In the genomic region with DNA sequence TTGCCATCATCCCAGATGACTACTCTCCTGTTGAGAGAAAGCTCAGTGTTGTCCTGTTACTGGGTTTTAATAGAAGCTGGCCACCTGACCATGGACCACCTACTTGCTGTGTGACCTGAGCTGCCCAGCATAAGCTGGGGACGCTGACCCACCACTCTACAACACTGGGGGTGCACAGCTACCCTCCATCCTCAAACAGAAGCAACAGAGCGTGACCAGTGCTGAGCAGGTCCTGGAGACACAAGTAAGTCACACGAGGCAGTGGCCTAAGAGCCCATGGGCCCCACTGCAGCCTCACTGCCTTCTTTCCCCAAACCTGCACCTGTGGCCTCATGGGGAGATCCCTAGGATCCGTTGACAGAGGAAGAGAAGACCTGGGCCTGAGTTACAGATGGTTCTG, we compare ENCODE assay signal across 21 cellular contexts.
"Had no signal": no experiment of that assay in that cellular context is flagged by ENCODE, and none has a peak within 500 bp of the region (broad histone marks: within the 10 kb centered on the region; RNA-seq: fewer than 3 reads in every experiment).

No MANE protein-coding gene starts in this region.

- H3K27ac ChIP-seq: breast epithelium, SK-N-MC, VCaP had no signal

- H3K27ac Mint-ChIP-seq: activated CD8-positive, alpha-beta T cell treated with anti-CD3 and anti-CD28 coated beads for 36 hours; activated T-cell treated with anti-CD3 and anti-CD28 coated beads, Interleukin-2, amount 50 U/mL, for 72 hours; activated T-helper 2 cell treated with anti-CD3 and anti-CD28 coated beads, Interferon-gamma antibody, Interleukin-2, Interleukin-4, amounts not matched to agents 10 μg/mL and 5 μg/mL and 100 μg/mL, durations not matched to agents 14 hours and 24 hours and 36 hours had no signal

- H3K9me3 Mint-ChIP-seq: activated T-cell treated with anti-CD3 and anti-CD28 coated beads, Interleukin-2, amount 50 U/mL, for 72 hours had no signal

- ATAC-seq: activated CD8-positive, alpha-beta T cell treated with anti-CD3 and anti-CD28 coated beads for 36 hours; activated T-cell treated with anti-CD3 and anti-CD28 coated beads, Interleukin-2, amount 50 U/mL, for 72 hours had no signal

- H3K36me3 ChIP-seq: breast epithelium had no signal

- H3K4me1 ChIP-seq: breast epithelium had no signal

- H3K4me3 ChIP-seq: breast epithelium, SK-N-MC had no signal

- H3K4me3 Mint-ChIP-seq: activated CD8-positive, alpha-beta T cell treated with anti-CD3 and anti-CD28 coated beads for 36 hours; activated T-cell treated with anti-CD3 and anti-CD28 coated beads, Interleukin-2, amount 50 U/mL, for 72 hours had no signal

- DNase-seq: activated CD4-positive, CD25-positive, alpha-beta regulatory T cell; activated CD8-positive, alpha-beta memory T cell treated with anti-CD3 and anti-CD28 coated beads, Interleukin-2, amount 50 U/mL, for 4 hours; activated CD8-positive, alpha-beta T cell treated with anti-CD3 and anti-CD28 coated beads for 36 hours; activated gamma-delta T cell treated with Interleukin-2 at 50 U/mL for 16 hours; activated naive CD4-positive, alpha-beta T cell treated with anti-CD3 and anti-CD28 coated beads, Interleukin-2, amount 50 U/mL, for 16 hours; activated T-cell treated with anti-CD3 and anti-CD28 coated beads, Interleukin-2, amount 50 U/mL, for 72 hours; aorta; caudate nucleus; Kasumi-1; KBM-7; NCI-H1048; NCI-H146; NCI-H187 treated with DMSO at 0.1 percent for 48 hours; NCI-H2081 treated with DMSO at 0.1 percent for 48 hours; NCI-H446; NCI-H524; T-helper 1 cell had no signal

- H3K9me3 ChIP-seq: breast epithelium had no signal

- H3K27me3 Mint-ChIP-seq: activated CD8-positive, alpha-beta T cell treated with anti-CD3 and anti-CD28 coated beads for 36 hours had no signal
